11 cellular contexts compared by ENCODE assay signal in genomic region chr5:143635146-143635752, GRCh38.
DNase-seq lines count a peak whose midpoint lies in the region; FAIRE-seq and TF ChIP-seq lines count a peak whose summit lies in the region.
"Had no signal": no experiment of that assay in that cellular context is flagged by ENCODE, and none has a peak within 500 bp of the region (broad histone marks: within the 10 kb centered on the region; RNA-seq: fewer than 3 reads in every experiment).

No MANE protein-coding gene starts in this region.

- FAIRE-seq in GM12891 (lab: Jason Lieb, UNC) (peak; percentile 84), RCC 7860 (lab: Jason Lieb, UNC) (no peak)

- H3K27ac ChIP-seq in stomach, result peak overlapping the region in 2 of 5 donors; percentile 9 to 52
- H3K27ac ChIP-seq in vagina, result no peak overlapping the region

- H3K9me3 ChIP-seq in stomach, result no peaks in the 10 kb centered on the region
- no peaks in the 10 kb centered on the region for H3K9me3 ChIP-seq in vagina
- H3K9me3 ChIP-seq: HAP-1 had no signal

- intact Hi-C loops in stomach (cut with DNase I; ENCODE audit: low total_unique reads), result no loop called here
- intact Hi-C loops in vagina (cut with DNase I), result no loop called here

- no peaks in the 10 kb centered on the region for H3K27me3 ChIP-seq in stomach
- H3K27me3 ChIP-seq in vagina, result no peaks in the 10 kb centered on the region

- H3K36me3 ChIP-seq in stomach (no peaks in the 10 kb centered on the region), vagina (no peaks in the 10 kb centered on the region)
- H3K36me3 ChIP-seq: HAP-1 had no signal

- H3K4me1 ChIP-seq in stomach (peaks cover 0 to 10% (median 5%) of the 10 kb centered on the region in 4 donors), vagina (peaks cover 6% of the 10 kb centered on the region)
- H3K4me1 ChIP-seq: HAP-1 had no signal

- 62 to 76% (median 75%) methylated on average over 6 of the region's 6 CpGs for WGBS in stomach, 5 donors

- DNase-seq in GM12891 (ENCODE audit: insufficient read length, low spot score) (no peak), RCC 7860 (ENCODE audit: low spot score) (peak; percentile 22), fibroblast of peridontal ligament (ENCODE audit: extremely low read depth) (peak; percentile 58), stomach (peak; percentile 27), GM10266 (ENCODE audit: extremely low spot score) (no peak), vagina (ENCODE audit: extremely low spot score in 2 of 2) (no peak)
- no peak for DNase-seq in stimulated activated CD4-positive, alpha-beta T cell treated with anti-CD3 and anti-CD28 coated beads, Interleukin-4, amount 100 ng/mL, for 4 hours
- DNase-seq: activated T-cell treated with anti-CD3 and anti-CD28 coated beads, Interleukin-2, amount 50 U/mL, for 48 hours; COR-L47; NCI-H1417 treated with DMSO at 0.1 percent for 48 hours had no signal

- TF ChIP-seq POLR2A in GM12891 (IDR thresholded peaks at IDR 0.05; ENCODE audit: low read depth, low read length) (no peak), stomach (IDR thresholded peaks at IDR 0.05) (no peak), vagina (IDR thresholded peaks at IDR 0.05) (no peak)

- H3K4me3 ChIP-seq in stomach (no peak overlapping the region), vagina (no peak overlapping the region)
- H3K4me3 ChIP-seq: HAP-1 had no signal

- TF ChIP-seq CTCF in stomach (IDR thresholded peaks at IDR 0.05) (no peak), GM10266 (IDR thresholded peaks at IDR 0.05; ENCODE audit: control insufficient read depth, insufficient read depth, low read depth, missing control alignments) (no peak), vagina (IDR thresholded peaks at IDR 0.05) (no peak)

- no peak for TF ChIP-seq EP300 in stomach (IDR thresholded peaks at IDR 0.05)

TF ChIP-seq in GM12891, 5 proteins besides CTCF, POLR2A, EP300 and RAD21:
- no peak for TF ChIP-seq SPI1 (IDR thresholded peaks at IDR 0.05; ENCODE audit: low read depth, low read length)
- no peak for TF ChIP-seq TAF1 (IDR thresholded peaks at IDR 0.05; ENCODE audit: low read depth, low read length)
- no peak for TF ChIP-seq PAX5 (IDR thresholded peaks at IDR 0.05; ENCODE audit: insufficient read depth, low read length, severe bottlenecking)
- no peak for TF ChIP-seq POU2F2 (IDR thresholded peaks at IDR 0.05; ENCODE audit: low read depth, low read length)
- TF ChIP-seq POLR2AphosphoS5 (IDR thresholded peaks at IDR 0.05; ENCODE audit: low read depth, low read length), result no peak

Comparison
In these comparisons a context has a peak if more than half of its experiments do, and no peak if none do; other contexts are left out.
1. DNase-seq: peak in RCC 7860 (single experiment), fibroblast of peridontal ligament (single experiment) and stomach (single experiment); none in GM12891 (single experiment), GM10266 (single experiment), stimulated activated CD4-positive, alpha-beta T cell treated with anti-CD3 and anti-CD28 coated beads, Interleukin-4, amount 100 ng/mL, for 4 hours (0 of 2) and vagina (0 of 2).